In genomic region chr22:20965104-20965887, GRCh38 we compare ENCODE assay signal across 1 cellular context.
TF ChIP-seq lines count a peak whose summit lies in the region.

No MANE protein-coding gene starts in this region.

TF ChIP-seq in K562, 482 proteins besides CTCF, POLR2A, EP300 and RAD21 (continued from another document):
- TF ChIP-seq SREBF1 (IDR thresholded peaks at IDR 0.05; ENCODE audit: borderline replicate concordance, low read depth, low read length) (no peak), SRSF9 (IDR thresholded peaks at IDR 0.05; ENCODE audit: borderline replicate concordance, low read depth, low read length) (no peak), TOE1 (IDR thresholded peaks at IDR 0.05; ENCODE audit: borderline replicate concordance) (no peak), TOE1 (CRISPR knock-in tag; IDR thresholded peaks at IDR 0.05; ENCODE audit: borderline replicate concordance, low read depth) (no peak), MEIS2 (IDR thresholded peaks at IDR 0.05; ENCODE audit: partially characterized antibody) (no peak), ILK (tag; IDR thresholded peaks at IDR 0.05; ENCODE audit: borderline replicate concordance, low read depth) (no peak), RBM34 (IDR thresholded peaks at IDR 0.05; ENCODE audit: borderline replicate concordance, insufficient read depth, low read length) (no peak), TGIF2 (CRISPR knock-in tag; IDR thresholded peaks at IDR 0.05) (no peak; the same call in 1 of the 2 replicates), AFF4 (CRISPR knock-in tag; IDR thresholded peaks at IDR 0.05) (no peak), PRMT5 (CRISPR knock-in tag; IDR thresholded peaks at IDR 0.05) (peak; percentile 61; the same call in 1 of the 2 replicates), MAFG (tag; conservative IDR thresholded peaks at IDR 0.05) (no peak), BRF1 (IDR thresholded peaks at IDR 0.05; ENCODE audit: borderline replicate concordance, extremely low read depth, insufficient read length) (no peak), TAF15 (IDR thresholded peaks at IDR 0.05; ENCODE audit: low read depth, low read length) (no peak), MCM3 (IDR thresholded peaks at IDR 0.05) (no peak), MYC (IDR thresholded peaks at IDR 0.05; ENCODE audit: low read depth, low read length) (no peak), MYC (CRISPR knock-in tag; IDR thresholded peaks at IDR 0.05; ENCODE audit: borderline replicate concordance, low read depth) (peak; percentile 24; the same call in 1 of the 2 replicates)
- TF ChIP-seq, protein P1, sequence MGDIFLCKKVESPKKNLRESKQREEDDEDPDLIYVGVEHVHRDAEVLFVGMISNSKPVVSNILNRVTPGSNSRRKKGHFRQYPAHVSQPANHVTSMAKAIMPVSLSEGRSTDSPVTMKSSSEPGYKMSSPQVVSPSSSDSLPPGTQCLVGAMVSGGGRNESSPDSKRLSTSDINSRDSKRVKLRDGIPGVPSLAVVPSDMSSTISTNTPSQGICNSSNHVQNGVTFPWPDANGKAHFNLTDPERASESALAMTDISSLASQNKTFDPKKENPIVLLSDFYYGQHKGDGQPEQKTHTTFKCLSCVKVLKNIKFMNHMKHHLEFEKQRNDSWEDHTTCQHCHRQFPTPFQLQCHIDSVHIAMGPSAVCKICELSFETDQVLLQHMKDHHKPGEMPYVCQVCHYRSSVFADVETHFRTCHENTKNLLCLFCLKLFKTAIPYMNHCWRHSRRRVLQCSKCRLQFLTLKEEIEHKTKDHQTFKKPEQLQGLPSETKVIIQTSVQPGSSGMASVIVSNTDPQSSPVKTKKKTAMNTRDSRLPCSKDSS (IDR thresholded peaks at IDR 0.05; ENCODE audit: low read depth, partially characterized antibody) = no peak
- TF ChIP-seq, protein P2, sequence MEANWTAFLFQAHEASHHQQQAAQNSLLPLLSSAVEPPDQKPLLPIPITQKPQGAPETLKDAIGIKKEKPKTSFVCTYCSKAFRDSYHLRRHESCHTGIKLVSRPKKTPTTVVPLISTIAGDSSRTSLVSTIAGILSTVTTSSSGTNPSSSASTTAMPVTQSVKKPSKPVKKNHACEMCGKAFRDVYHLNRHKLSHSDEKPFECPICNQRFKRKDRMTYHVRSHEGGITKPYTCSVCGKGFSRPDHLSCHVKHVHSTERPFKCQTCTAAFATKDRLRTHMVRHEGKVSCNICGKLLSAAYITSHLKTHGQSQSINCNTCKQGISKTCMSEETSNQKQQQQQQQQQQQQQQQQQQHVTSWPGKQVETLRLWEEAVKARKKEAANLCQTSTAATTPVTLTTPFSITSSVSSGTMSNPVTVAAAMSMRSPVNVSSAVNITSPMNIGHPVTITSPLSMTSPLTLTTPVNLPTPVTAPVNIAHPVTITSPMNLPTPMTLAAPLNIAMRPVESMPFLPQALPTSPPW (CRISPR knock-in tag; IDR thresholded peaks at IDR 0.05) = peak; percentile 83
- TF ChIP-seq, protein P3, sequence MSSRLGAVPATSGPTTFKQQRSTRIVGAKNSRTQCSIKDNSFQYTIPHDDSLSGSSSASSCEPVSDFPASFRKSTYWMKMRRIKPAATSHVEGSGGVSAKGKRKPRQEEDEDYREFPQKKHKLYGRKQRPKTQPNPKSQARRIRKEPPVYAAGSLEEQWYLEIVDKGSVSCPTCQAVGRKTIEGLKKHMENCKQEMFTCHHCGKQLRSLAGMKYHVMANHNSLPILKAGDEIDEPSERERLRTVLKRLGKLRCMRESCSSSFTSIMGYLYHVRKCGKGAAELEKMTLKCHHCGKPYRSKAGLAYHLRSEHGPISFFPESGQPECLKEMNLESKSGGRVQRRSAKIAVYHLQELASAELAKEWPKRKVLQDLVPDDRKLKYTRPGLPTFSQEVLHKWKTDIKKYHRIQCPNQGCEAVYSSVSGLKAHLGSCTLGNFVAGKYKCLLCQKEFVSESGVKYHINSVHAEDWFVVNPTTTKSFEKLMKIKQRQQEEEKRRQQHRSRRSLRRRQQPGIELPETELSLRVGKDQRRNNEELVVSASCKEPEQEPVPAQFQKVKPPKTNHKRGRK (tag; IDR thresholded peaks at IDR 0.05) = no peak
